1 cellular context compared by ENCODE assay signal in the genomic region with DNA sequence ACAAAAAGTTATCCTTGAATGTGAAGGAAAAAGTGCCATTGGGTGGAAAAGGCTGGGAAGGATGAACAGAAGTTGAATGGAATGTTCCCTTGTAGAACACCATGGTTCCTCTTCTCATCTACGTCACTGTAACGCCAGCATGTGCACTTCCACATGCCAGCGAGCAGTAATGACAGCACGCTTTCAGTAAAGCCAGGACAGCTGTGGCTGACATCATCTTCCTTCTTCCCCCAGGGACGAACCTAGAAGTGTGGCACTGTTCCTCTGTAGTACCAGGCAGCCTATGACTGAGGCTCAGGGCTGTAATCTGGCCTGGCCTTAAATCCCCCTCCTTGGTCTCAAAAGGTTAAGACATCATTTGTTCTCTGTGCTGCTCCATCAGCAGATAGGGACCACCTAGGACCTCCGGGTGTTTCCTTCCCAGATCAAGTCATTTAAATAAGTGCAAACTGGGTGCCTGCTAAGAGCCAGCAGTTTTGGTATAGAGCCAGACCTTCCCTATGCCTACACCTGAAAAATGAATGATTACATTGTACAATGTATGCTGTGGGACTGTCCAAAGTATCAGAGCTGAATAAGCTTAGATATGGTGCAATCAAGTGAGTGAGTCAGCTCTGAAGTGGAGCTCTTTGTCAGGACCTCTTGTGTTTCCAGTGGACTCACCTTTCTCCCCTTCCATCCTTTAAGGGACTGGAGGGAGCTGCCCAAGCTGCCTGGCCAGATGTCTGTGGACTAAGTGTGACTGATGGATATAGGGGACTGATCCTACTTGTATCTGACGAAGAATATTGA.
TF ChIP-seq lines count a peak whose summit lies in the region.

No MANE protein-coding gene starts in this region.

TF ChIP-seq in A549, 52 proteins besides CTCF, POLR2A, EP300 and RAD21 (continued from another document):
- TF ChIP-seq, protein P1, sequence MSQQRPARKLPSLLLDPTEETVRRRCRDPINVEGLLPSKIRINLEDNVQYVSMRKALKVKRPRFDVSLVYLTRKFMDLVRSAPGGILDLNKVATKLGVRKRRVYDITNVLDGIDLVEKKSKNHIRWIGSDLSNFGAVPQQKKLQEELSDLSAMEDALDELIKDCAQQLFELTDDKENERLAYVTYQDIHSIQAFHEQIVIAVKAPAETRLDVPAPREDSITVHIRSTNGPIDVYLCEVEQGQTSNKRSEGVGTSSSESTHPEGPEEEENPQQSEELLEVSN (IDR thresholded peaks at IDR 0.05; ENCODE audit: borderline replicate concordance, low read depth): no peak
- TF ChIP-seq RNF2 (IDR thresholded peaks at IDR 0.05; ENCODE audit: borderline replicate concordance, low read depth) (no peak), HOXA7 (CRISPR knock-in tag; IDR thresholded peaks at IDR 0.05) (no peak), TFCP2L1 (CRISPR knock-in tag; IDR thresholded peaks at IDR 0.05) (no peak), ZNF302 (CRISPR knock-in tag; IDR thresholded peaks at IDR 0.05) (no peak), RCOR1 (IDR thresholded peaks at IDR 0.05; ENCODE audit: low read depth, low read length) (no peak), HOXB13 (CRISPR knock-in tag; IDR thresholded peaks at IDR 0.05; ENCODE audit: low read depth) (no peak), ZSCAN20 (CRISPR knock-in tag; IDR thresholded peaks at IDR 0.05) (no peak), FOSL2 (IDR thresholded peaks at IDR 0.05) (no peak), FOSL2 (CRISPR knock-in tag; IDR thresholded peaks at IDR 0.05) (no peak)
- TF ChIP-seq, protein P2, sequence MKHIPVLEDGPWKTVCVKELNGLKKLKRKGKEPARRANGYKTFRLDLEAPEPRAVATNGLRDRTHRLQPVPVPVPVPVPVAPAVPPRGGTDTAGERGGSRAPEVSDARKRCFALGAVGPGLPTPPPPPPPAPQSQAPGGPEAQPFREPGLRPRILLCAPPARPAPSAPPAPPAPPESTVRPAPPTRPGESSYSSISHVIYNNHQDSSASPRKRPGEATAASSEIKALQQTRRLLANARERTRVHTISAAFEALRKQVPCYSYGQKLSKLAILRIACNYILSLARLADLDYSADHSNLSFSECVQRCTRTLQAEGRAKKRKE (CRISPR knock-in tag; IDR thresholded peaks at IDR 0.05; ENCODE audit: low read depth): no peak
- TF ChIP-seq, protein P3, sequence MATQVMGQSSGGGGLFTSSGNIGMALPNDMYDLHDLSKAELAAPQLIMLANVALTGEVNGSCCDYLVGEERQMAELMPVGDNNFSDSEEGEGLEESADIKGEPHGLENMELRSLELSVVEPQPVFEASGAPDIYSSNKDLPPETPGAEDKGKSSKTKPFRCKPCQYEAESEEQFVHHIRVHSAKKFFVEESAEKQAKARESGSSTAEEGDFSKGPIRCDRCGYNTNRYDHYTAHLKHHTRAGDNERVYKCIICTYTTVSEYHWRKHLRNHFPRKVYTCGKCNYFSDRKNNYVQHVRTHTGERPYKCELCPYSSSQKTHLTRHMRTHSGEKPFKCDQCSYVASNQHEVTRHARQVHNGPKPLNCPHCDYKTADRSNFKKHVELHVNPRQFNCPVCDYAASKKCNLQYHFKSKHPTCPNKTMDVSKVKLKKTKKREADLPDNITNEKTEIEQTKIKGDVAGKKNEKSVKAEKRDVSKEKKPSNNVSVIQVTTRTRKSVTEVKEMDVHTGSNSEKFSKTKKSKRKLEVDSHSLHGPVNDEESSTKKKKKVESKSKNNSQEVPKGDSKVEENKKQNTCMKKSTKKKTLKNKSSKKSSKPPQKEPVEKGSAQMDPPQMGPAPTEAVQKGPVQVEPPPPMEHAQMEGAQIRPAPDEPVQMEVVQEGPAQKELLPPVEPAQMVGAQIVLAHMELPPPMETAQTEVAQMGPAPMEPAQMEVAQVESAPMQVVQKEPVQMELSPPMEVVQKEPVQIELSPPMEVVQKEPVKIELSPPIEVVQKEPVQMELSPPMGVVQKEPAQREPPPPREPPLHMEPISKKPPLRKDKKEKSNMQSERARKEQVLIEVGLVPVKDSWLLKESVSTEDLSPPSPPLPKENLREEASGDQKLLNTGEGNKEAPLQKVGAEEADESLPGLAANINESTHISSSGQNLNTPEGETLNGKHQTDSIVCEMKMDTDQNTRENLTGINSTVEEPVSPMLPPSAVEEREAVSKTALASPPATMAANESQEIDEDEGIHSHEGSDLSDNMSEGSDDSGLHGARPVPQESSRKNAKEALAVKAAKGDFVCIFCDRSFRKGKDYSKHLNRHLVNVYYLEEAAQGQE (IDR thresholded peaks at IDR 0.05): no peak
